ENCODE assay signal across 21 cellular contexts in the genomic region with DNA sequence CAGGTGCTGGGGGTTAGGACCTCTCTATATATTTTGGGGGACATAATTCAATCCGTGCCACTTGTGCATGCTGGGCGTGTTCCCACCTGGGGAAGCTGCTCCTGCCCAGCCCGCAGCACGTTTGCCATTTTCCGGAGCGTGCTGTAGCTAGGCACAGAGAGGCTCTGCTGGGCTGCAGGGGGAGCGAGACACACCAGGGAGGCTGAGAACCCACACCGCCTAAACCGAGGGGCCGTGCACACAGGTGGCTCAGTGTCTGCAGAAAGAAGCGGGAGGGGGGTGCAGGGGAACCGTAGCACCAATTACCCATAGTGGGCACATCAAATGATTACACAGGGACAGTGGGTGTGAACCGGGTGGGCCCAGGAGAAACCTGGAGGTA. TPM values are rescaled to one million over a fixed set of nuclear protein-coding genes. Genes with fewer than 3 reads are reported as not detected.
DNase-seq lines count a peak whose midpoint lies in the region; ATAC-seq, FAIRE-seq and TF ChIP-seq lines count a peak whose summit lies in the region.
"Had no signal": no experiment of that assay in that cellular context is flagged by ENCODE, and none has a peak within 500 bp of the region (broad histone marks: within the 10 kb centered on the region; RNA-seq: fewer than 3 reads in every experiment).

No MANE protein-coding gene starts in this region.

- H3K9me3 ChIP-seq in RWPE2 (ENCODE audit: severe bottlenecking): no peaks in the 10 kb centered on the region
- H3K9me3 ChIP-seq in upper lobe of right lung: no peaks in the 10 kb centered on the region
- H3K9me3 ChIP-seq: Peyer's patch had no signal

- H3K27me3 ChIP-seq in RWPE2 (ENCODE audit: insufficient read depth, poor library complexity, severe bottlenecking) (no peaks in the 10 kb centered on the region), upper lobe of right lung (no peaks in the 10 kb centered on the region)
- H3K27me3 ChIP-seq: Peyer's patch had no signal

- no peaks in the 10 kb centered on the region for H3K36me3 ChIP-seq in RWPE2 (ENCODE audit: low read depth)
- no peaks in the 10 kb centered on the region for H3K36me3 ChIP-seq in upper lobe of right lung
- H3K36me3 ChIP-seq: Peyer's patch had no signal

- H3K4me3 ChIP-seq in RWPE2 (ENCODE audit: severe bottlenecking): no peak overlapping the region
- no peak overlapping the region for H3K4me3 ChIP-seq in upper lobe of right lung
- H3K4me3 ChIP-seq: Peyer's patch had no signal

- ATAC-seq in activated T-cell treated with anti-CD3 and anti-CD28 coated beads, Interleukin-2, amount 50 U/mL, for 4 hours: no peak
- ATAC-seq in RWPE2 (ENCODE audit: low read depth): no peak
- no peak for ATAC-seq in natural killer cell
- ATAC-seq in upper lobe of right lung: no peak
- no peak for ATAC-seq in GM21447 (IDR thresholded peaks at IDR 0.05; ENCODE audit: unreplicated experiment)

- H3K27ac Mint-ChIP-seq in activated T-cell treated with anti-CD3 and anti-CD28 coated beads, Interleukin-2, amount 50 U/mL, for 24 hours: peak overlapping the region; percentile 67
- H3K27ac Mint-ChIP-seq in natural killer cell: no peak overlapping the region
- H3K27ac Mint-ChIP-seq: HFFc6 had no signal

- DNase-seq in activated T-cell treated with anti-CD3 and anti-CD28 coated beads, Interleukin-2, amount 50 U/mL, for 24 hours: no peak
- DNase-seq in activated T-cell treated with anti-CD3 and anti-CD28 coated beads, Interleukin-2, amount 50 U/mL, for 4 hours: no peak
- DNase-seq in RWPE2 (ENCODE audit: low spot score): peak; percentile 33
- DNase-seq in natural killer cell: no peak
- peak; percentile 46 for DNase-seq in upper lobe of right lung
- DNase-seq in GM12891 (ENCODE audit: insufficient read length, low spot score): no peak
- DNase-seq in GM19238 (ENCODE audit: insufficient read length, low spot score): no peak
- DNase-seq: ACHN, DMS79, H7, HFFc6, NCI-H1417, NCI-H1694 treated with DMSO at 0.1 percent for 48 hours, NCI-H2081 treated with DMSO at 0.1 percent for 48 hours, NCI-H2171 treated with DMSO at 0.1 percent for 48 hours, NCI-H524 treated with DMSO at 0.1 percent for 48 hours, NCI-H82, Peyer's patch had no signal

- H3K27ac ChIP-seq in RWPE2 (ENCODE audit: poor library complexity, severe bottlenecking) (no peak overlapping the region), upper lobe of right lung (no peak overlapping the region)
- H3K27ac ChIP-seq: 22Rv1, Peyer's patch had no signal

- H3K4me3 Mint-ChIP-seq in activated T-cell treated with anti-CD3 and anti-CD28 coated beads, Interleukin-2, amount 50 U/mL, for 24 hours: no peak overlapping the region
- H3K4me3 Mint-ChIP-seq in activated T-cell treated with anti-CD3 and anti-CD28 coated beads, Interleukin-2, amount 50 U/mL, for 4 hours: no peak overlapping the region
- peak overlapping the region; percentile 45 for H3K4me3 Mint-ChIP-seq in natural killer cell
- H3K4me3 Mint-ChIP-seq: HFFc6 had no signal

- no peaks in the 10 kb centered on the region for H3K9me3 Mint-ChIP-seq in activated T-cell treated with anti-CD3 and anti-CD28 coated beads, Interleukin-2, amount 50 U/mL, for 24 hours
- no peaks in the 10 kb centered on the region for H3K9me3 Mint-ChIP-seq in activated T-cell treated with anti-CD3 and anti-CD28 coated beads, Interleukin-2, amount 50 U/mL, for 4 hours
- H3K9me3 Mint-ChIP-seq in natural killer cell: no peaks in the 10 kb centered on the region
- H3K9me3 Mint-ChIP-seq: HFFc6 had no signal

- no peaks in the 10 kb centered on the region for H3K27me3 Mint-ChIP-seq in activated T-cell treated with anti-CD3 and anti-CD28 coated beads, Interleukin-2, amount 50 U/mL, for 24 hours
- H3K27me3 Mint-ChIP-seq in activated T-cell treated with anti-CD3 and anti-CD28 coated beads, Interleukin-2, amount 50 U/mL, for 4 hours (ENCODE audit: low read depth): no peaks in the 10 kb centered on the region
- H3K27me3 Mint-ChIP-seq in natural killer cell (ENCODE audit: low read depth in 2 of 2): no peaks in the 10 kb centered on the region

- no peak for TF ChIP-seq POLR2A in GM12891 (IDR thresholded peaks at IDR 0.05; ENCODE audit: low read depth, low read length)

- TF ChIP-seq CTCF in RWPE2 (IDR thresholded peaks at IDR 0.05; ENCODE audit: poor library complexity, severe bottlenecking) (no peak), natural killer cell (IDR thresholded peaks at IDR 0.05) (no peak), upper lobe of right lung (IDR thresholded peaks at IDR 0.05) (no peak)

- H3K4me1 ChIP-seq in RWPE2 (ENCODE audit: insufficient read depth, poor library complexity, severe bottlenecking): no peaks in the 10 kb centered on the region
- H3K4me1 ChIP-seq in upper lobe of right lung: peaks cover 22% of the 10 kb centered on the region

- peaks cover 8% of the 10 kb centered on the region for H3K36me3 Mint-ChIP-seq in activated T-cell treated with anti-CD3 and anti-CD28 coated beads, Interleukin-2, amount 50 U/mL, for 24 hours (ENCODE audit: low read depth)
- no peaks in the 10 kb centered on the region for H3K36me3 Mint-ChIP-seq in activated T-cell treated with anti-CD3 and anti-CD28 coated beads, Interleukin-2, amount 50 U/mL, for 4 hours (ENCODE audit: insufficient read depth)
- H3K36me3 Mint-ChIP-seq in natural killer cell: no peaks in the 10 kb centered on the region

- no peak for FAIRE-seq in GM12891 (lab: Jason Lieb, UNC)
- FAIRE-seq: D721Med had no signal

- peaks cover 35% of the 10 kb centered on the region for H3K4me1 Mint-ChIP-seq in activated T-cell treated with anti-CD3 and anti-CD28 coated beads, Interleukin-2, amount 50 U/mL, for 24 hours (ENCODE audit: low read depth)
- peaks cover 25% of the 10 kb centered on the region for H3K4me1 Mint-ChIP-seq in activated T-cell treated with anti-CD3 and anti-CD28 coated beads, Interleukin-2, amount 50 U/mL, for 4 hours (ENCODE audit: low read depth)
- H3K4me1 Mint-ChIP-seq in natural killer cell: peaks cover 27 to 31% of the 10 kb centered on the region in 2 donors

- intact Hi-C loops in natural killer cell (cut with micrococcal nuclease) (no loop called here), upper lobe of right lung (cut with DNase I) (no loop called here)

TF ChIP-seq in GM12891, 5 proteins besides CTCF, POLR2A, EP300 and RAD21:
- no peak for TF ChIP-seq SPI1 (IDR thresholded peaks at IDR 0.05; ENCODE audit: low read depth, low read length)
- no peak for TF ChIP-seq POU2F2 (IDR thresholded peaks at IDR 0.05; ENCODE audit: low read depth, low read length)
- TF ChIP-seq POLR2AphosphoS5 (IDR thresholded peaks at IDR 0.05; ENCODE audit: low read depth, low read length): no peak
- TF ChIP-seq PAX5 (IDR thresholded peaks at IDR 0.05; ENCODE audit: insufficient read depth, low read length, severe bottlenecking): no peak
- no peak for TF ChIP-seq TAF1 (IDR thresholded peaks at IDR 0.05; ENCODE audit: low read depth, low read length)

RNA-seq across cellular contexts. Expression of a gene that starts 27.0 kb away (rescaled TPM):
- 10 to 100 TPM; 28.6 to 31.5 (median 29.3) TPM for total RNA-seq in activated T-cell treated with anti-CD3 and anti-CD28 coated beads, Interleukin-2, amount 50 U/mL, for 4 hours
- total RNA-seq in natural killer cell (10 to 100 TPM; 42.6 to 66.5 (median 64.4) TPM), upper lobe of right lung (35.6 TPM)
- 3.2 TPM for polyA plus RNA-seq in GM12891 (2012; ENCODE audit: low read depth, missing spikeins)

Comparison
In these comparisons a context has a peak if more than half of its experiments do, and no peak if none do; other contexts are left out.
1. DNase-seq: peak in RWPE2 (single experiment) and upper lobe of right lung (single experiment); none in activated T-cell treated with anti-CD3 and anti-CD28 coated beads, Interleukin-2, amount 50 U/mL, for 24 hours (single experiment), activated T-cell treated with anti-CD3 and anti-CD28 coated beads, Interleukin-2, amount 50 U/mL, for 4 hours (single experiment), natural killer cell (single experiment), GM12891 (single experiment) and GM19238 (single experiment).